ENCODE assay signal across 12 cellular contexts in the genomic region with DNA sequence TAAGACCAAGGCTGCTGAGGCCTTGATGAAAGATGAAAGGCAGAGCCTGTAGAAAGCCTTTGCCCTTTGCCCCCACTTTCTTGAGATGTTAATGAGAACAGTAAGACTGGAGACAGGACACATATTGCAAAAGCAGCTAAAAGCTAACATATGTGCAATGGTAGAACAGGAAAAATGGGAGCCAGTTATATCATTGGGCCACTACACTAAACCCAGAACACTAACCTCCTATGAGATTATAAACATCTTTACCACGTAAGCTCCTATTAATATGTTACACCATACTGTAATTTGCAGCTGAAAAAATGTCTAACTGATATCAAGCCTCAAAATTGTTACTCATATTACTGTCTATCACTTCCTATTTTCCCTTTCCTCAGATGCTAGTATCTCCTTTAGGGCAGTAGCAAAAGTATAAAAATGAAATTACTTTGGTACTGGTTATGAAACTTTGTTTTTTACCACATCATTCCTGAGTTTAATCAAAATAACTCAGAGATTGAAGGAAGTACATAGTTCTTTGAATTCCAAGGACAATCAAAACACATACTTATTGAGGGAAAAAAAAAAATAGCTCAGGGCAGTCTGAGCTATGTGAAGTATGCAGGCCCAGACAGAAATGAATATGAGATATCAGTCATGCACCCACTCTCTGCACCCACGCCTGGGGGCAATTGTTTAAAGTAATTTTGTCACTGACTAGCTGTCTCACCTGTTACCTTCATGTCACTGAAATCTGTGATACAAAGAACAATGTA. TPM values are rescaled to one million over a fixed set of nuclear protein-coding genes. Genes with fewer than 3 reads are reported as not detected.
DNase-seq lines count a peak whose midpoint lies in the region; ATAC-seq and TF ChIP-seq lines count a peak whose summit lies in the region.
"Had no signal": no experiment of that assay in that cellular context is flagged by ENCODE, and none has a peak within 500 bp of the region (broad histone marks: within the 10 kb centered on the region; RNA-seq: fewer than 3 reads in every experiment).

No MANE protein-coding gene starts in this region.

- H3K4me2 ChIP-seq in osteoblast (ENCODE audit: insufficient read depth, low read length), result peak overlapping the region; percentile 71

- CTCF ChIA-PET in naive thymus-derived CD4-positive, alpha-beta T cell (lab: Charles Lee), result no interaction called here

- no peak for DNase-seq in CD14-positive monocyte (ENCODE audit: low spot score)
- peak; percentile 56 for DNase-seq in MV-4-11 (lab: John Stamatoyannopoulos, UW)
- DNase-seq in osteoblast (ENCODE audit: insufficient read length, low spot score, missing footprints), result peak; percentile 54
- no peak for DNase-seq in naive thymus-derived CD4-positive, alpha-beta T cell
- DNase-seq in globus pallidus (ENCODE audit: low spot score), result no peak
- DNase-seq in NCI-H510A treated with DMSO at 0.1 percent for 48 hours (lab: John Stamatoyannopoulos, UW), result no peak
- DNase-seq: activated naive CD4-positive, alpha-beta T cell treated with anti-CD3 and anti-CD28 coated beads, Interleukin-2, amount 50 U/mL, for 16 hours; DND-41; NCI-H1436 treated with DMSO at 0.1 percent for 48 hours had no signal

- POLR2A ChIA-PET in naive thymus-derived CD4-positive, alpha-beta T cell (lab: Charles Lee), result interaction anchor here (2.7 kb wide), 1 partner anchor 9 kb away, joined by 7 read pairs; a partner anchor contains a TSS

- no peaks in the 10 kb centered on the region for H3K9me3 ChIP-seq in osteoblast (ENCODE audit: low read depth, low read length)
- no peaks in the 10 kb centered on the region for H3K9me3 ChIP-seq in naive thymus-derived CD4-positive, alpha-beta T cell (ENCODE audit: control insufficient read depth in 2 of 3, low read length in 3 of 3)

- H4K20me1 ChIP-seq in osteoblast (ENCODE audit: insufficient read depth, low read length), result no peaks in the 10 kb centered on the region

- peaks cover 0 to 4% (median 0%) of the 10 kb centered on the region in 7 donors for H3K9me3 Mint-ChIP-seq in CD14-positive monocyte
- H3K9me3 Mint-ChIP-seq in dendritic cell treated with granulocyte-macrophage colony-stimulating factor and Interleukin-4, amounts not matched to agents 40 ng/mL and 50 ng/mL, for 4 days, result no peaks in the 10 kb centered on the region
- no peaks in the 10 kb centered on the region for H3K9me3 Mint-ChIP-seq in naive thymus-derived CD4-positive, alpha-beta T cell

- no peak overlapping the region for H3K4me3 Mint-ChIP-seq in CD14-positive monocyte
- H3K4me3 Mint-ChIP-seq in dendritic cell treated with granulocyte-macrophage colony-stimulating factor and Interleukin-4, amounts not matched to agents 40 ng/mL and 50 ng/mL, for 4 days, result peak overlapping the region; percentile 26
- no peak overlapping the region for H3K4me3 Mint-ChIP-seq in naive thymus-derived CD4-positive, alpha-beta T cell

- peak overlapping the region; percentile 40 for H2AFZ ChIP-seq in osteoblast (ENCODE audit: low read length)

- H3K36me3 ChIP-seq in osteoblast (ENCODE audit: insufficient read depth, low read length), result peaks cover 27% of the 10 kb centered on the region
- H3K36me3 ChIP-seq in naive thymus-derived CD4-positive, alpha-beta T cell (ENCODE audit: control insufficient read depth in 2 of 3, insufficient read depth in 3 of 3, low read length in 3 of 3), result peaks cover 4 to 37% (median 11%) of the 10 kb centered on the region in 3 experiments

- peak overlapping the region in 6 of 7 donors; percentile 41 to 80 (median 63) for H3K27ac Mint-ChIP-seq in CD14-positive monocyte
- H3K27ac Mint-ChIP-seq in dendritic cell treated with granulocyte-macrophage colony-stimulating factor and Interleukin-4, amounts not matched to agents 40 ng/mL and 50 ng/mL, for 4 days, result peak overlapping the region; percentile 82
- H3K27ac Mint-ChIP-seq in naive thymus-derived CD4-positive, alpha-beta T cell, result peak overlapping the region in 2 of 9 donors; percentile 10 to 13

- H3K79me2 ChIP-seq in osteoblast (ENCODE audit: insufficient read depth, low read length), result peaks cover 33% of the 10 kb centered on the region

- H3K27me3 ChIP-seq in osteoblast (ENCODE audit: insufficient read depth, low read length), result no peaks in the 10 kb centered on the region
- no peaks in the 10 kb centered on the region for H3K27me3 ChIP-seq in naive thymus-derived CD4-positive, alpha-beta T cell (ENCODE audit: control insufficient read depth in 2 of 2, insufficient read depth in 2 of 2, low read length in 2 of 2)

- H3K4me3 ChIP-seq in osteoblast (ENCODE audit: insufficient read depth, low read length), result peak overlapping the region; percentile 36
- H3K4me3 ChIP-seq in naive thymus-derived CD4-positive, alpha-beta T cell (ENCODE audit: low read length), result no peak overlapping the region

- TF ChIP-seq CTCF in CD14-positive monocyte (IDR thresholded peaks at IDR 0.05) (no peak), osteoblast (IDR thresholded peaks at IDR 0.05; ENCODE audit: extremely low read depth, low read depth, low read length) (no peak)

- no peaks in the 10 kb centered on the region for H3K27me3 Mint-ChIP-seq in CD14-positive monocyte (ENCODE audit: low read depth in 3 of 3)
- no peaks in the 10 kb centered on the region for H3K27me3 Mint-ChIP-seq in dendritic cell treated with granulocyte-macrophage colony-stimulating factor and Interleukin-4, amounts not matched to agents 40 ng/mL and 50 ng/mL, for 4 days
- H3K27me3 Mint-ChIP-seq in naive thymus-derived CD4-positive, alpha-beta T cell, result no peaks in the 10 kb centered on the region

- ATAC-seq in naive thymus-derived CD4-positive, alpha-beta T cell, result no peak
- ATAC-seq in HG02970 (IDR thresholded peaks at IDR 0.05; ENCODE audit: low FRiP score, unreplicated experiment), result no peak

- intact Hi-C loops in CD14-positive monocyte (cut with micrococcal nuclease), result no loop called here
- intact Hi-C loops in dendritic cell treated with granulocyte-macrophage colony-stimulating factor and Interleukin-4, amounts not matched to agents 40 ng/mL and 50 ng/mL, for 4 days (cut with micrococcal nuclease), result loop anchor here (1.0 kb wide), 1 partner anchor 8 kb away; no protein-coding TSS in a partner anchor
- intact Hi-C loops in naive thymus-derived CD4-positive, alpha-beta T cell (cut with micrococcal nuclease), result no loop called here

- peaks cover 36% of the 10 kb centered on the region for H3K4me1 Mint-ChIP-seq in CD14-positive monocyte
- peaks cover 55% of the 10 kb centered on the region for H3K4me1 Mint-ChIP-seq in dendritic cell treated with granulocyte-macrophage colony-stimulating factor and Interleukin-4, amounts not matched to agents 40 ng/mL and 50 ng/mL, for 4 days (ENCODE audit: low read depth)
- peaks cover 0 to 17% (median 11%) of the 10 kb centered on the region in 7 donors for H3K4me1 Mint-ChIP-seq in naive thymus-derived CD4-positive, alpha-beta T cell

- peak overlapping the region; percentile 89 for H3K27ac ChIP-seq in osteoblast (ENCODE audit: low read depth, low read length)
- H3K27ac ChIP-seq in naive thymus-derived CD4-positive, alpha-beta T cell (ENCODE audit: low read depth, low read length), result no peak overlapping the region

- peaks cover 44 to 61% of the 10 kb centered on the region in 2 donors for H3K36me3 Mint-ChIP-seq in CD14-positive monocyte
- peaks cover 85% of the 10 kb centered on the region for H3K36me3 Mint-ChIP-seq in dendritic cell treated with granulocyte-macrophage colony-stimulating factor and Interleukin-4, amounts not matched to agents 40 ng/mL and 50 ng/mL, for 4 days (ENCODE audit: low read depth)
- peaks cover 4 to 53% (median 18%) of the 10 kb centered on the region in 5 donors for H3K36me3 Mint-ChIP-seq in naive thymus-derived CD4-positive, alpha-beta T cell

- H3K4me1 ChIP-seq in osteoblast (ENCODE audit: insufficient read depth, low read length), result peaks cover 28% of the 10 kb centered on the region
- no peaks in the 10 kb centered on the region for H3K4me1 ChIP-seq in naive thymus-derived CD4-positive, alpha-beta T cell (ENCODE audit: control insufficient read depth in 2 of 2, insufficient read depth in 2 of 2, low read length in 2 of 2)

RNA-seq across cellular contexts. Expression of a gene that starts 9.1 kb away (rescaled TPM):
- 10 to 100 TPM; 12.9 to 17.7 TPM for polyA plus RNA-seq in CD14-positive monocyte
- 39.8 and 53.9 TPM in 2 replicates for total RNA-seq in osteoblast
- total RNA-seq in naive thymus-derived CD4-positive, alpha-beta T cell, result 10 to 100 TPM; 13.0 to 22.3 (median 16.6) TPM
- polyA plus RNA-seq in naive thymus-derived CD4-positive, alpha-beta T cell, result 10 to 100 TPM; 13.2 to 15.6 TPM

RNA-seq across cellular contexts. Expression of a gene that starts 9.5 kb away (rescaled TPM):
- 10 to 100 TPM; 23.0 to 26.2 TPM for polyA plus RNA-seq in CD14-positive monocyte
- total RNA-seq in osteoblast, result 123 and 134 TPM in 2 replicates
- total RNA-seq in naive thymus-derived CD4-positive, alpha-beta T cell, result 10 to 100 TPM; 26.3 to 63.2 (median 59.0) TPM
- 10 to 100 TPM; 39.3 to 43.2 TPM for polyA plus RNA-seq in naive thymus-derived CD4-positive, alpha-beta T cell

RNA-seq across cellular contexts. Expression of a gene that starts 46.8 kb away (rescaled TPM):
- not detected for polyA plus RNA-seq in CD14-positive monocyte
- not detected in 2 replicates for total RNA-seq in osteoblast
- not detected for total RNA-seq in naive thymus-derived CD4-positive, alpha-beta T cell
- not detected for polyA plus RNA-seq in naive thymus-derived CD4-positive, alpha-beta T cell
- total RNA-seq: T-helper 2 cell treated with Interferon-gamma antibody and Interleukin-4, amounts not matched to agents 100 ng/mL and 5 ng/mL, for 36 hours had no signal

Comparison
In these comparisons a context has a peak if more than half of its experiments do, and no peak if none do; other contexts are left out.
1. DNase-seq: peak in MV-4-11 (single experiment) and osteoblast (single experiment); none in CD14-positive monocyte (single experiment), naive thymus-derived CD4-positive, alpha-beta T cell (0 of 9), globus pallidus (single experiment) and NCI-H510A treated with DMSO at 0.1 percent for 48 hours (single experiment).